Comparison of ENCODE assay signal across 8 cellular contexts in genomic region chr6:12010635-12011275, GRCh38. TPM values are rescaled to one million over a fixed set of nuclear protein-coding genes. Genes with fewer than 3 reads are reported as not detected.
A peak's percentile ranks its signal among the peaks of the same experiment; 100 is the strongest.
DNase-seq lines count a peak whose midpoint lies in the region; ATAC-seq and TF ChIP-seq lines count a peak whose summit lies in the region.

No MANE protein-coding gene starts in this region.

- peaks cover 19% of the 10 kb centered on the region for H3K36me3 Mint-ChIP-seq in T-helper 2 cell treated with Interferon-gamma antibody and Interleukin-4, amounts not matched to agents 5 μg/mL and 100 μg/mL, for 36 hours (ENCODE audit: low read depth)
- peaks cover 8% of the 10 kb centered on the region in 2 donors for H3K36me3 Mint-ChIP-seq in naive B cell

- DNase-seq in activated naive CD4-positive, alpha-beta T cell (lab: John Stamatoyannopoulos, UW) = peak; percentile 23 to 66 (median 58)
- DNase-seq in activated naive CD4-positive, alpha-beta T cell treated with anti-CD3 and anti-CD28 coated beads, Interleukin-2, amount 50 U/mL, for 16 hours = no peak
- DNase-seq in MG63 (peak; percentile 80), epithelial cell of esophagus (ENCODE audit: low read depth) (no peak), naive B cell (no peak), uterus (peak; percentile 68 to 69)
- DNase-seq in T-helper 2 cell treated with Interferon-gamma antibody and Interleukin-4, amounts not matched to agents 5 μg/mL and 100 μg/mL, for 36 hours (ENCODE audit: low spot score) = no peak

- POLR2A ChIA-PET in HEK293 (lab: Yijun Ruan, JAX) = interaction anchor here (0.6 to 0.7 kb wide), 2 partner anchors 20 to 80 kb away, joined by 3 to 4 read pairs; no protein-coding TSS in a partner anchor

- ATAC-seq in naive B cell (ENCODE audit: low read depth in 2 of 2) = peak; percentile 47 to 48

- H3K9me3 Mint-ChIP-seq in T-helper 2 cell treated with Interferon-gamma antibody and Interleukin-4, amounts not matched to agents 5 μg/mL and 100 μg/mL, for 36 hours = peaks cover 12% of the 10 kb centered on the region
- no peaks in the 10 kb centered on the region for H3K9me3 Mint-ChIP-seq in naive B cell

- TF ChIP-seq POLR2A in uterus (IDR thresholded peaks at IDR 0.05) = no peak

- CTCF ChIA-PET in HEK293 (lab: Yijun Ruan, JAX) = interaction anchor here (0.8 to 1.6 kb wide), 3 partner anchors 15 to 593 kb away, joined by 3 to 4 read pairs (median 4); no protein-coding TSS in a partner anchor

- peak overlapping the region; percentile 99 for H3K27ac Mint-ChIP-seq in T-helper 2 cell treated with Interferon-gamma antibody and Interleukin-4, amounts not matched to agents 5 μg/mL and 100 μg/mL, for 36 hours
- peak overlapping the region; percentile 95 to 100 (median 98) for H3K27ac Mint-ChIP-seq in naive B cell

- H3K4me3 ChIP-seq in HEK293 (ENCODE audit: low read depth, low read length) (peak overlapping the region; percentile 54), MG63 (peak overlapping the region; percentile 87), epithelial cell of esophagus (ENCODE audit: low read length) (peak overlapping the region; percentile 72), uterus (peak overlapping the region; percentile 80 to 87)

- H3K9me3 ChIP-seq in HEK293 (ENCODE audit: control insufficient read depth, insufficient read depth, low read depth, low read length) = no peaks in the 10 kb centered on the region
- peaks cover 2% of the 10 kb centered on the region; the same call in 1 of the 2 replicates for H3K9me3 ChIP-seq in MG63
- H3K9me3 ChIP-seq in uterus = no peaks in the 10 kb centered on the region

- H3K27ac ChIP-seq in HEK293 (ENCODE audit: extremely low read depth, low read depth, low read length) (peak overlapping the region; percentile 83), uterus (peak overlapping the region; percentile 96 to 98)

- no peaks in the 10 kb centered on the region for H3K27me3 Mint-ChIP-seq in T-helper 2 cell treated with Interferon-gamma antibody and Interleukin-4, amounts not matched to agents 5 μg/mL and 100 μg/mL, for 36 hours (ENCODE audit: low read depth)
- H3K27me3 Mint-ChIP-seq in naive B cell = no peaks in the 10 kb centered on the region

- H3K4me1 ChIP-seq in HEK293 (ENCODE audit: control insufficient read depth, insufficient read depth, low read length) (peaks cover 18% of the 10 kb centered on the region), uterus (no peaks in the 10 kb centered on the region)

- peaks cover 46% of the 10 kb centered on the region for H3K4me1 Mint-ChIP-seq in T-helper 2 cell treated with Interferon-gamma antibody and Interleukin-4, amounts not matched to agents 5 μg/mL and 100 μg/mL, for 36 hours (ENCODE audit: low read depth)
- peaks cover 29 to 49% (median 34%) of the 10 kb centered on the region in 3 donors for H3K4me1 Mint-ChIP-seq in naive B cell

- intact Hi-C loops in uterus (cut with DNase I; ENCODE audit: low total_unique reads) = no loop called here

- H3K4me3 Mint-ChIP-seq in T-helper 2 cell treated with Interferon-gamma antibody and Interleukin-4, amounts not matched to agents 5 μg/mL and 100 μg/mL, for 36 hours = peak overlapping the region; percentile 97
- peak overlapping the region; percentile 89 to 100 (median 97) for H3K4me3 Mint-ChIP-seq in naive B cell

- H3K36me3 ChIP-seq in HEK293 (ENCODE audit: control insufficient read depth in 2 of 2, insufficient read depth in 1 of 2, low read length in 2 of 2) (peaks cover 0 to 3% of the 10 kb centered on the region in 2 experiments; a peak in 1 of 3 replicates), MG63 (peaks cover 15% of the 10 kb centered on the region), uterus (no peaks in the 10 kb centered on the region)

- TF ChIP-seq CTCF in HEK293 (tag by site-specific recombination; IDR thresholded peaks at IDR 0.05) (no peak), epithelial cell of esophagus (IDR thresholded peaks at IDR 0.05; ENCODE audit: insufficient read depth, low read depth, low read length, missing control alignments) (no peak), uterus (IDR thresholded peaks at IDR 0.05) (peak in 1 of 4 experiments; percentile 4)

- H3K27me3 ChIP-seq in MG63 (no peaks in the 10 kb centered on the region), uterus (no peaks in the 10 kb centered on the region)

TF ChIP-seq in HEK293, 187 proteins besides CTCF, POLR2A, EP300 and RAD21 (continues in another document):
- TF ChIP-seq ZNF660 (tag by site-specific recombination; IDR thresholded peaks at IDR 0.05) (no peak), ZNF148 (tag by site-specific recombination; IDR thresholded peaks at IDR 0.05; ENCODE audit: borderline replicate concordance) (no peak), ZNF677 (tag by site-specific recombination; IDR thresholded peaks at IDR 0.05) (no peak), ZFP69B (tag by site-specific recombination; IDR thresholded peaks at IDR 0.05) (peak; percentile 83), KLF17 (tag by site-specific recombination; IDR thresholded peaks at IDR 0.05) (0 out of 2 replicates have a peak, but pooled peaks have one; percentile 28), TCF7L2 (IDR thresholded peaks at IDR 0.05; ENCODE audit: borderline replicate concordance, low read depth, low read length) (0 out of 2 replicates have a peak, but pooled peaks have one; percentile 6), ZNF692 (tag by site-specific recombination; IDR thresholded peaks at IDR 0.05) (peak; percentile 87), ZNF639 (tag by site-specific recombination; IDR thresholded peaks at IDR 0.05) (0 out of 2 replicates have a peak, but pooled peaks have one; percentile 20), HOXA7 (CRISPR knock-in tag; IDR thresholded peaks at IDR 0.05; ENCODE audit: borderline replicate concordance) (no peak), REPIN1 (tag by site-specific recombination; IDR thresholded peaks at IDR 0.05; ENCODE audit: low read depth) (no peak)

RNA-seq across cellular contexts. Expression of gene HIVEP1, which starts 1.4 kb away (rescaled TPM):
- 3.1 and 3.8 TPM in 2 replicates for total RNA-seq in MG63 (2014; rRNA removed; shearing (Covaris generic); ENCODE audit: low replicate concordance)
- polyA plus RNA-seq in naive B cell (ENCODE audit: low read depth in 6 of 6) = 10 to 100 TPM in 1 of 6 donors, 1 to 10 TPM in 4, not detected in 1; 8.2 to 10.2 (median 8.7) TPM
- 10 to 100 TPM in 3 of 4 donors, 1 to 10 TPM in 1; 8.5 to 38.1 (median 22.0) TPM for total RNA-seq in uterus

Comparison
In these comparisons a context has a peak if more than half of its experiments do, and no peak if none do; other contexts are left out.
1. DNase-seq: peak in activated naive CD4-positive, alpha-beta T cell (4 of 4), MG63 (single experiment) and uterus (2 of 2); none in activated naive CD4-positive, alpha-beta T cell treated with anti-CD3 and anti-CD28 coated beads, Interleukin-2, amount 50 U/mL, for 16 hours (single experiment), T-helper 2 cell treated with Interferon-gamma antibody and Interleukin-4, amounts not matched to agents 5 μg/mL and 100 μg/mL, for 36 hours (single experiment), epithelial cell of esophagus (single experiment) and naive B cell (single experiment).
2. Peak in every context shown above with its lines, with median percentiles within 50 percentile points of each other: H3K4me3 ChIP-seq.